ENCODE assay signal across 8 cellular contexts in genomic region chr12:79886917-79887519, GRCh38. TPM values are rescaled to one million over a fixed set of nuclear protein-coding genes. Genes with fewer than 3 reads are reported as not detected.
DNase-seq lines count a peak whose midpoint lies in the region; ATAC-seq, FAIRE-seq and TF ChIP-seq lines count a peak whose summit lies in the region.

No MANE protein-coding gene starts in this region.

- TF ChIP-seq CTCF in spleen (IDR thresholded peaks at IDR 0.05 in 8 of 11, conservative IDR thresholded peaks at IDR 0.05 in 3 of 11) = peak in 9 of 11 experiments; percentile 11 to 72 (median 52)

- no peak overlapping the region for H3K4me3 ChIP-seq in spleen

- no peak for TF ChIP-seq POLR2A in spleen (IDR thresholded peaks at IDR 0.05)

- H3K36me3 ChIP-seq in spleen = no peaks in the 10 kb centered on the region

- FAIRE-seq in TTC549 (lab: Jason Lieb, UNC) = peak; percentile 56

- intact Hi-C loops in Right ventricle myocardium superior (cut with DNase I) = no loop called here
- intact Hi-C loops in spleen (cut with DNase I; ENCODE audit: low total_unique reads) = no loop called here

- DNase-seq in DMS 273 (lab: John Stamatoyannopoulos, UW; ENCODE audit: unreplicated experiment) (peak; percentile 61), DMS 273 treated with DMSO at 0.1 percent for 48 hours (lab: John Stamatoyannopoulos, UW) (no peak), NAMALWA (ENCODE audit: low spot score) (peak; percentile 76), Right ventricle myocardium superior (no peak), spleen (no peak), iPS-NIHi7 (ENCODE audit: extremely low spot score) (no peak)

- peaks cover 9 to 93% (median 61%) of the 10 kb centered on the region in 6 donors for H3K4me1 ChIP-seq in spleen

- H3K27me3 ChIP-seq in spleen (replicated peaks in 1 of 7) = no peaks in the 10 kb centered on the region

- ATAC-seq in GM21723 (IDR thresholded peaks at IDR 0.05; ENCODE audit: unreplicated experiment) = peak; percentile 74
- peak; percentile 68 for ATAC-seq in Right ventricle myocardium superior (ENCODE audit: poor library complexity)

- 65 to 74% (median 66%) methylated on average over 3 of the region's 3 CpGs for WGBS in spleen, 5 donors

- H3K27ac ChIP-seq in spleen = no peak overlapping the region

- no peaks in the 10 kb centered on the region for H3K9me3 ChIP-seq in spleen

RNA-seq across cellular contexts. Expression of gene PPP1R12A, which starts 47.9 kb away (rescaled TPM):
- total RNA-seq in Right ventricle myocardium superior (38.8 TPM), spleen (100 to 1,000 TPM in 5 of 7 donors, 10 to 100 TPM in 2; 91.1 to 141 (median 112) TPM)
- 10 to 100 TPM; 14.4 to 22.5 (median 21.1) TPM for polyA plus RNA-seq in spleen

Comparison
In these comparisons a context has a peak if more than half of its experiments do, and no peak if none do; other contexts are left out.
1. DNase-seq: peak in DMS 273 (single experiment) and NAMALWA (single experiment); none in DMS 273 treated with DMSO at 0.1 percent for 48 hours (single experiment), Right ventricle myocardium superior (single experiment), spleen (single experiment) and iPS-NIHi7 (single experiment).